In genomic region chr3:156630773-156631093, GRCh38 we compare ENCODE assay signal across 1 cellular context.
TF ChIP-seq lines count a peak whose summit lies in the region.

No MANE protein-coding gene starts in this region.

TF ChIP-seq in SK-N-SH, 30 proteins besides CTCF, POLR2A, EP300 and RAD21 (continued from another document):
- TF ChIP-seq, protein P1, sequence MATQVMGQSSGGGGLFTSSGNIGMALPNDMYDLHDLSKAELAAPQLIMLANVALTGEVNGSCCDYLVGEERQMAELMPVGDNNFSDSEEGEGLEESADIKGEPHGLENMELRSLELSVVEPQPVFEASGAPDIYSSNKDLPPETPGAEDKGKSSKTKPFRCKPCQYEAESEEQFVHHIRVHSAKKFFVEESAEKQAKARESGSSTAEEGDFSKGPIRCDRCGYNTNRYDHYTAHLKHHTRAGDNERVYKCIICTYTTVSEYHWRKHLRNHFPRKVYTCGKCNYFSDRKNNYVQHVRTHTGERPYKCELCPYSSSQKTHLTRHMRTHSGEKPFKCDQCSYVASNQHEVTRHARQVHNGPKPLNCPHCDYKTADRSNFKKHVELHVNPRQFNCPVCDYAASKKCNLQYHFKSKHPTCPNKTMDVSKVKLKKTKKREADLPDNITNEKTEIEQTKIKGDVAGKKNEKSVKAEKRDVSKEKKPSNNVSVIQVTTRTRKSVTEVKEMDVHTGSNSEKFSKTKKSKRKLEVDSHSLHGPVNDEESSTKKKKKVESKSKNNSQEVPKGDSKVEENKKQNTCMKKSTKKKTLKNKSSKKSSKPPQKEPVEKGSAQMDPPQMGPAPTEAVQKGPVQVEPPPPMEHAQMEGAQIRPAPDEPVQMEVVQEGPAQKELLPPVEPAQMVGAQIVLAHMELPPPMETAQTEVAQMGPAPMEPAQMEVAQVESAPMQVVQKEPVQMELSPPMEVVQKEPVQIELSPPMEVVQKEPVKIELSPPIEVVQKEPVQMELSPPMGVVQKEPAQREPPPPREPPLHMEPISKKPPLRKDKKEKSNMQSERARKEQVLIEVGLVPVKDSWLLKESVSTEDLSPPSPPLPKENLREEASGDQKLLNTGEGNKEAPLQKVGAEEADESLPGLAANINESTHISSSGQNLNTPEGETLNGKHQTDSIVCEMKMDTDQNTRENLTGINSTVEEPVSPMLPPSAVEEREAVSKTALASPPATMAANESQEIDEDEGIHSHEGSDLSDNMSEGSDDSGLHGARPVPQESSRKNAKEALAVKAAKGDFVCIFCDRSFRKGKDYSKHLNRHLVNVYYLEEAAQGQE (IDR thresholded peaks at IDR 0.05; ENCODE audit: low read depth, low read length): no peak
- no peak for TF ChIP-seq MXI1 (IDR thresholded peaks at IDR 0.05; ENCODE audit: low read depth, low read length)
TF ChIP-seq in SK-N-SH: peak in this region for 0.
